21 cellular contexts compared by ENCODE assay signal in genomic region chr4:152719291-152719690, GRCh38.
"Had no signal": no experiment of that assay in that cellular context is flagged by ENCODE, and none has a peak within 500 bp of the region (broad histone marks: within the 10 kb centered on the region; RNA-seq: fewer than 3 reads in every experiment).

No MANE protein-coding gene starts in this region.

- H3K4me3 ChIP-seq: gastroesophageal sphincter, hepatocyte, right atrium auricular region, transverse colon had no signal

- H3K27ac Mint-ChIP-seq: activated CD4-positive, alpha-beta T cell treated with anti-CD3 and anti-CD28 coated beads, Interleukin-2, amount 10 ng/mL, durations not matched to agents 7 days and 5 days; activated CD8-positive, alpha-beta T cell treated with anti-CD3 and anti-CD28 coated beads for 36 hours; activated T-helper 17 cell treated with anti-CD3 and anti-CD28 coated beads, Interleukin-2, amount 50 U/mL, for 72 hours; naive thymus-derived CD8-positive, alpha-beta T cell; WTC11 had no signal

- H3K9me3 ChIP-seq: gastroesophageal sphincter, testis, transverse colon had no signal

- H3K4me2 ChIP-seq: hepatocyte had no signal

- H3K4me3 Mint-ChIP-seq: activated CD4-positive, alpha-beta T cell treated with anti-CD3 and anti-CD28 coated beads, Interleukin-2, amount 10 ng/mL, durations not matched to agents 7 days and 5 days; activated CD8-positive, alpha-beta T cell treated with anti-CD3 and anti-CD28 coated beads for 36 hours; activated T-cell treated with anti-CD3 and anti-CD28 coated beads, Interleukin-2, amount 50 U/mL, for 4 hours; activated T-helper 17 cell treated with anti-CD3 and anti-CD28 coated beads, Interleukin-2, amount 50 U/mL, for 72 hours; naive thymus-derived CD8-positive, alpha-beta T cell; WTC11 had no signal

- H3K9me3 Mint-ChIP-seq: activated T-helper 17 cell treated with anti-CD3 and anti-CD28 coated beads, Interleukin-2, amount 50 U/mL, for 72 hours had no signal

- H3K79me2 ChIP-seq: hepatocyte had no signal

- H3K4me1 Mint-ChIP-seq: activated CD4-positive, alpha-beta T cell treated with anti-CD3 and anti-CD28 coated beads, Interleukin-2, amount 10 ng/mL, durations not matched to agents 7 days and 5 days; activated T-helper 17 cell treated with anti-CD3 and anti-CD28 coated beads, Interleukin-2, amount 50 U/mL, for 72 hours; naive thymus-derived CD8-positive, alpha-beta T cell had no signal

- H3K27me3 ChIP-seq: brain microvascular endothelial cell, gastroesophageal sphincter, hepatocyte, right atrium auricular region, testis, transverse colon had no signal

- H3K36me3 ChIP-seq: brain microvascular endothelial cell, gastroesophageal sphincter, right atrium auricular region, transverse colon had no signal

- H2AFZ ChIP-seq: hepatocyte had no signal

- DNase-seq: activated CD4-positive, alpha-beta T cell treated with anti-CD3 and anti-CD28 coated beads for 1 hour; activated CD4-positive, alpha-beta T cell treated with anti-CD3 and anti-CD28 coated beads, Interleukin-2, amount 10 ng/mL, durations not matched to agents 7 days and 5 days; activated CD8-positive, alpha-beta T cell treated with anti-CD3 and anti-CD28 coated beads for 36 hours; activated gamma-delta T cell treated with Interleukin-2 at 50 U/mL for 16 hours; activated naive CD4-positive, alpha-beta T cell treated with anti-CD3 and anti-CD28 coated beads, Interleukin-2, amount 50 U/mL, for 16 hours; activated T-cell treated with anti-CD3 and anti-CD28 coated beads, Interleukin-2, amount 50 U/mL, for 4 hours; amniotic stem cell; brain microvascular endothelial cell; central memory CD4-positive, alpha-beta T cell; left cardiac atrium; midbrain; naive thymus-derived CD8-positive, alpha-beta T cell; stimulated activated naive CD8-positive, alpha-beta T cell treated with anti-CD3 and anti-CD28 coated beads, Interleukin-15, Interleukin-2, amounts not matched to agents 100 U/mL and 50 U/mL, for 24 hours; T-helper 2 cell; testis; transverse colon had no signal

- H3K27me3 Mint-ChIP-seq: activated CD4-positive, alpha-beta T cell treated with anti-CD3 and anti-CD28 coated beads, Interleukin-2, amount 10 ng/mL, durations not matched to agents 7 days and 5 days; activated CD8-positive, alpha-beta T cell treated with anti-CD3 and anti-CD28 coated beads for 36 hours had no signal

- ATAC-seq: activated CD8-positive, alpha-beta T cell treated with anti-CD3 and anti-CD28 coated beads for 36 hours; activated T-cell treated with anti-CD3 and anti-CD28 coated beads, Interleukin-2, amount 50 U/mL, for 4 hours; activated T-helper 17 cell treated with anti-CD3 and anti-CD28 coated beads, Interleukin-2, amount 50 U/mL, for 72 hours; gastroesophageal sphincter; left cardiac atrium; naive thymus-derived CD8-positive, alpha-beta T cell; stimulated activated naive CD8-positive, alpha-beta T cell treated with anti-CD3 and anti-CD28 coated beads, Interleukin-15, Interleukin-2, amounts not matched to agents 100 U/mL and 50 U/mL, for 24 hours had no signal

- H3K4me1 ChIP-seq: gastroesophageal sphincter, right atrium auricular region, testis, transverse colon had no signal

- H3K27ac ChIP-seq: brain microvascular endothelial cell, gastroesophageal sphincter, hepatocyte, right atrium auricular region, testis, transverse colon had no signal
